ENCODE assay signal across 14 cellular contexts in genomic region chr2:207854484-207855386, GRCh38.
DNase-seq lines count a peak whose midpoint lies in the region; ATAC-seq and TF ChIP-seq lines count a peak whose summit lies in the region.
"Had no signal": no experiment of that assay in that cellular context is flagged by ENCODE, and none has a peak within 500 bp of the region (broad histone marks: within the 10 kb centered on the region; RNA-seq: fewer than 3 reads in every experiment).

No MANE protein-coding gene starts in this region.

- CTCF ChIA-PET in naive thymus-derived CD4-positive, alpha-beta T cell (lab: Charles Lee), result no interaction called here

- H3K4me2 ChIP-seq in neural progenitor cell, result peak overlapping the region; percentile 0

- no peak overlapping the region for H2AFZ ChIP-seq in neural progenitor cell (replicated peaks)

- 55 to 81% methylated on average over 2 of the region's 2 CpGs for WGBS in esophagus squamous epithelium, 2 donors

- H3K4me1 Mint-ChIP-seq in neural progenitor cell, result no peaks in the 10 kb centered on the region
- H3K4me1 Mint-ChIP-seq in naive thymus-derived CD4-positive, alpha-beta T cell, result no peaks in the 10 kb centered on the region
- H3K4me1 Mint-ChIP-seq: activated CD4-positive, alpha-beta T cell treated with anti-CD3 and anti-CD28 coated beads for 36 hours; naive thymus-derived CD8-positive, alpha-beta T cell had no signal

- H3K4me3 ChIP-seq in AG10803 (ENCODE audit: low read length) (no peak overlapping the region), RWPE2 (ENCODE audit: severe bottlenecking) (no peak overlapping the region), neural progenitor cell (no peak overlapping the region), esophagus squamous epithelium (no peak overlapping the region)
- no peak overlapping the region for H3K4me3 ChIP-seq in naive thymus-derived CD4-positive, alpha-beta T cell (ENCODE audit: low read length)

- ATAC-seq in RWPE2 (ENCODE audit: low read depth) (peak; percentile 29; the same call in 2 of the 3 replicates), GM18517 (IDR thresholded peaks at IDR 0.05; ENCODE audit: unreplicated experiment) (no peak)
- ATAC-seq in naive thymus-derived CD4-positive, alpha-beta T cell, result no peak
- ATAC-seq: activated CD4-positive, alpha-beta T cell treated with anti-CD3 and anti-CD28 coated beads for 36 hours; naive thymus-derived CD8-positive, alpha-beta T cell had no signal

- H3K36me3 ChIP-seq in RWPE2 (ENCODE audit: low read depth), result 0 out of 2 replicates have a peak, but pooled peaks cover 3% of the 10 kb centered on the region
- no peaks in the 10 kb centered on the region for H3K36me3 ChIP-seq in neural progenitor cell
- H3K36me3 ChIP-seq in naive thymus-derived CD4-positive, alpha-beta T cell (ENCODE audit: control insufficient read depth in 2 of 3, insufficient read depth in 3 of 3, low read length in 3 of 3), result no peaks in the 10 kb centered on the region
- peaks cover 0 to 10% (median 0%) of the 10 kb centered on the region in 3 donors for H3K36me3 ChIP-seq in esophagus squamous epithelium

- no peaks in the 10 kb centered on the region for H3K9me3 Mint-ChIP-seq in neural progenitor cell
- H3K9me3 Mint-ChIP-seq in naive thymus-derived CD4-positive, alpha-beta T cell, result no peaks in the 10 kb centered on the region
- H3K9me3 Mint-ChIP-seq: brain; naive thymus-derived CD8-positive, alpha-beta T cell had no signal

- no peaks in the 10 kb centered on the region for H3K79me2 ChIP-seq in neural progenitor cell (ENCODE audit: low read depth)

- no peak overlapping the region for H3K4me3 Mint-ChIP-seq in neural progenitor cell
- no peak overlapping the region for H3K4me3 Mint-ChIP-seq in naive thymus-derived CD4-positive, alpha-beta T cell
- H3K4me3 Mint-ChIP-seq: activated CD4-positive, alpha-beta T cell treated with anti-CD3 and anti-CD28 coated beads for 36 hours; brain; naive thymus-derived CD8-positive, alpha-beta T cell had no signal

- H3K27ac ChIP-seq in RWPE2 (ENCODE audit: poor library complexity, severe bottlenecking) (peak overlapping the region; percentile 21), neural progenitor cell (no peak overlapping the region), esophagus squamous epithelium (no peak overlapping the region)
- no peak overlapping the region for H3K27ac ChIP-seq in naive thymus-derived CD4-positive, alpha-beta T cell (ENCODE audit: low read depth, low read length)

- no peak for TF ChIP-seq CTCF in AG10803 (conservative IDR thresholded peaks at IDR 0.05; ENCODE audit: low read length)
- no peak for TF ChIP-seq CTCF in RWPE2 (IDR thresholded peaks at IDR 0.05; ENCODE audit: poor library complexity, severe bottlenecking)
- no peak for TF ChIP-seq CTCF in neural progenitor cell (IDR thresholded peaks at IDR 0.05)
- TF ChIP-seq CTCF in esophagus squamous epithelium (IDR thresholded peaks at IDR 0.05), result no peak

- H4K20me1 ChIP-seq in neural progenitor cell (ENCODE audit: low read depth), result no peaks in the 10 kb centered on the region

- H3K27ac Mint-ChIP-seq in neural progenitor cell, result no peak overlapping the region
- peak overlapping the region in 1 of 9 donors; percentile 16 for H3K27ac Mint-ChIP-seq in naive thymus-derived CD4-positive, alpha-beta T cell
- H3K27ac Mint-ChIP-seq: activated CD4-positive, alpha-beta T cell treated with anti-CD3 and anti-CD28 coated beads for 36 hours; brain had no signal

- H3K27me3 ChIP-seq in RWPE2 (ENCODE audit: insufficient read depth, poor library complexity, severe bottlenecking), result no peaks in the 10 kb centered on the region
- no peaks in the 10 kb centered on the region for H3K27me3 ChIP-seq in neural progenitor cell
- no peaks in the 10 kb centered on the region for H3K27me3 ChIP-seq in naive thymus-derived CD4-positive, alpha-beta T cell (ENCODE audit: control insufficient read depth in 2 of 2, insufficient read depth in 2 of 2, low read length in 2 of 2)
- no peaks in the 10 kb centered on the region for H3K27me3 ChIP-seq in esophagus squamous epithelium

- H3K9ac ChIP-seq in neural progenitor cell, result no peak overlapping the region

- H3K4me1 ChIP-seq in RWPE2 (ENCODE audit: insufficient read depth, poor library complexity, severe bottlenecking) (no peaks in the 10 kb centered on the region), neural progenitor cell (peaks cover 23% of the 10 kb centered on the region), esophagus squamous epithelium (no peaks in the 10 kb centered on the region)
- H3K4me1 ChIP-seq in naive thymus-derived CD4-positive, alpha-beta T cell (ENCODE audit: control insufficient read depth in 2 of 2, insufficient read depth in 2 of 2, low read length in 2 of 2), result no peaks in the 10 kb centered on the region

- no peak for TF ChIP-seq POLR2A in esophagus squamous epithelium (IDR thresholded peaks at IDR 0.05)

- POLR2A ChIA-PET in naive thymus-derived CD4-positive, alpha-beta T cell (lab: Charles Lee), result no interaction called here

- DNase-seq in AG10803 (ENCODE audit: low read depth), result peak; percentile 54
- no peak for DNase-seq in RWPE2 (ENCODE audit: low spot score)
- peak; percentile 66 for DNase-seq in fibroblast of peridontal ligament (ENCODE audit: extremely low read depth)
- no peak for DNase-seq in neural progenitor cell (ENCODE audit: low spot score)
- no peak for DNase-seq in activated CD4-positive, alpha-beta T cell treated with anti-CD3 and anti-CD28 coated beads, Interleukin-2, amount 50 U/mL, for 4 hours
- no peak for DNase-seq in naive thymus-derived CD4-positive, alpha-beta T cell
- DNase-seq in esophagus squamous epithelium (lab: John Stamatoyannopoulos, UW), result no peak
- DNase-seq: activated CD4-positive, alpha-beta T cell treated with anti-CD3 and anti-CD28 coated beads for 36 hours; erythroblast; KG1; naive thymus-derived CD8-positive, alpha-beta T cell; NCI-H2029 treated with DMSO at 0.1 percent for 48 hours had no signal

- intact Hi-C loops in naive thymus-derived CD4-positive, alpha-beta T cell (cut with micrococcal nuclease), result no loop called here
- intact Hi-C loops in esophagus squamous epithelium (cut with DNase I), result no loop called here

- H3F3A ChIP-seq in neural progenitor cell (ENCODE audit: low read depth), result peaks cover 19% of the 10 kb centered on the region

- H3K9me3 ChIP-seq in RWPE2 (ENCODE audit: severe bottlenecking), result no peaks in the 10 kb centered on the region
- no peaks in the 10 kb centered on the region for H3K9me3 ChIP-seq in neural progenitor cell (ENCODE audit: low read depth)
- H3K9me3 ChIP-seq in naive thymus-derived CD4-positive, alpha-beta T cell (ENCODE audit: control insufficient read depth in 2 of 3, low read length in 3 of 3), result no peaks in the 10 kb centered on the region
- H3K9me3 ChIP-seq in esophagus squamous epithelium, result no peaks in the 10 kb centered on the region

- no peaks in the 10 kb centered on the region for H3K27me3 Mint-ChIP-seq in neural progenitor cell (ENCODE audit: insufficient read depth, low read depth)
- H3K27me3 Mint-ChIP-seq in naive thymus-derived CD4-positive, alpha-beta T cell, result no peaks in the 10 kb centered on the region
- H3K27me3 Mint-ChIP-seq: activated CD4-positive, alpha-beta T cell treated with anti-CD3 and anti-CD28 coated beads for 36 hours; naive thymus-derived CD8-positive, alpha-beta T cell had no signal

- no peaks in the 10 kb centered on the region for H3K36me3 Mint-ChIP-seq in neural progenitor cell
- peaks cover 0 to 54% (median 20%) of the 10 kb centered on the region in 5 donors for H3K36me3 Mint-ChIP-seq in naive thymus-derived CD4-positive, alpha-beta T cell

Comparison
In these comparisons a context has a peak if more than half of its experiments do, and no peak if none do; other contexts are left out.
1. DNase-seq: peak in AG10803 (single experiment) and fibroblast of peridontal ligament (single experiment); none in RWPE2 (single experiment), neural progenitor cell (single experiment), activated CD4-positive, alpha-beta T cell treated with anti-CD3 and anti-CD28 coated beads, Interleukin-2, amount 50 U/mL, for 4 hours (0 of 2), naive thymus-derived CD4-positive, alpha-beta T cell (0 of 9) and esophagus squamous epithelium (single experiment).